ENCODE assay signal across 8 cellular contexts in genomic region chr18:24488824-24489493, GRCh38. TPM values are rescaled to one million over a fixed set of nuclear protein-coding genes. Genes with fewer than 3 reads are reported as not detected.
DNase-seq lines count a peak whose midpoint lies in the region; ATAC-seq, FAIRE-seq and TF ChIP-seq lines count a peak whose summit lies in the region.

No MANE protein-coding gene starts in this region.

- H3K4me1 ChIP-seq in lower lobe of right lung, result no peaks in the 10 kb centered on the region

- H3K27me3 ChIP-seq in lower lobe of right lung (ENCODE audit: low read depth), result no peaks in the 10 kb centered on the region

- TF ChIP-seq POLR2A in H54 (IDR thresholded peaks at IDR 0.05; ENCODE audit: low read depth, low read length), result no peak

- no peaks in the 10 kb centered on the region for H3K36me3 ChIP-seq in lower lobe of right lung

- H3K4me3 ChIP-seq in lower lobe of right lung, result no peak overlapping the region

- no peak overlapping the region for H3K4me3 Mint-ChIP-seq in chondrocyte (ENCODE audit: unreplicated experiment)

- DNase-seq in CD1c-positive myeloid dendritic cell (ENCODE audit: extremely low spot score) (peak; percentile 63), H54 (ENCODE audit: insufficient read length, low spot score) (peak; percentile 9), NOMO-1 treated with dmso at 0.1 percent for 144 hours (lab: John Stamatoyannopoulos, UW; ENCODE audit: unreplicated experiment) (peak; percentile 59), chondrocyte (ENCODE audit: low spot score) (no peak), lower lobe of right lung (no peak)
- DNase-seq in stimulated activated CD4-positive, alpha-beta T cell treated with anti-CD3 and anti-CD28 coated beads, Interleukin-1b, Interleukin-23, amount 100 ng/mL, for 48 hours, result no peak

- H3K9me3 Mint-ChIP-seq in chondrocyte (ENCODE audit: low read depth), result peaks cover 5% of the 10 kb centered on the region

- no peak for FAIRE-seq in H54 (lab: Jason Lieb, UNC)

- ATAC-seq in lower lobe of right lung, result peak; percentile 60 to 74
- no peak for ATAC-seq in GM21723 (IDR thresholded peaks at IDR 0.05; ENCODE audit: unreplicated experiment)
- no peak for ATAC-seq in HG03095 (IDR thresholded peaks at IDR 0.05; ENCODE audit: unreplicated experiment)

- intact Hi-C loops in lower lobe of right lung (cut with DNase I), result loop anchor here (5.0 kb wide), 1 partner anchor 132 kb away; no protein-coding TSS in a partner anchor

- H3K9me3 ChIP-seq in lower lobe of right lung, result no peaks in the 10 kb centered on the region

- H3K27me3 Mint-ChIP-seq in chondrocyte (ENCODE audit: low read depth), result peaks cover 6% of the 10 kb centered on the region

- H3K36me3 Mint-ChIP-seq in chondrocyte (ENCODE audit: low read depth), result no peaks in the 10 kb centered on the region

- H3K4me1 Mint-ChIP-seq in chondrocyte (ENCODE audit: low read depth), result peaks cover 8% of the 10 kb centered on the region

- TF ChIP-seq CTCF in chondrocyte (IDR thresholded peaks at IDR 0.05), result peak; percentile 90
- TF ChIP-seq CTCF in lower lobe of right lung (IDR thresholded peaks at IDR 0.05), result peak; percentile 84

- H3K27ac Mint-ChIP-seq in chondrocyte (ENCODE audit: unreplicated experiment), result peak overlapping the region; percentile 23

- no peak overlapping the region for H3K27ac ChIP-seq in lower lobe of right lung

RNA-seq across cellular contexts. Expression of gene HRH4, which starts 28.5 kb away (rescaled TPM):
- total RNA-seq in chondrocyte, result not detected in 3 replicates
- 2.0 TPM for total RNA-seq in lower lobe of right lung

Comparison
In these comparisons a context has a peak if more than half of its experiments do, and no peak if none do; other contexts are left out.
1. DNase-seq: peak in CD1c-positive myeloid dendritic cell (single experiment), H54 (single experiment) and NOMO-1 treated with dmso at 0.1 percent for 144 hours (single experiment); none in chondrocyte (single experiment), lower lobe of right lung (single experiment) and stimulated activated CD4-positive, alpha-beta T cell treated with anti-CD3 and anti-CD28 coated beads, Interleukin-1b, Interleukin-23, amount 100 ng/mL, for 48 hours (single experiment).
2. ATAC-seq: peak in lower lobe of right lung (2 of 2); none in GM21723 (single experiment) and HG03095 (single experiment).